Comparison of ENCODE assay signal across 16 cellular contexts in genomic region chr2:23505984-23506380, GRCh38.
A peak's percentile ranks its signal among the peaks of the same experiment; 100 is the strongest.
DNase-seq lines count a peak whose midpoint lies in the region; ATAC-seq and TF ChIP-seq lines count a peak whose summit lies in the region.
"Had no signal": no experiment of that assay in that cellular context is flagged by ENCODE, and none has a peak within 500 bp of the region (broad histone marks: within the 10 kb centered on the region; RNA-seq: fewer than 3 reads in every experiment).

No MANE protein-coding gene starts in this region.

- no peaks in the 10 kb centered on the region; the same call in 1 of the 2 replicates for H3K36me3 ChIP-seq in WERI-Rb-1
- no peaks in the 10 kb centered on the region for H3K36me3 ChIP-seq in stomach smooth muscle (ENCODE audit: control insufficient read depth in 2 of 2, insufficient read depth in 2 of 2, low read length in 2 of 2)
- H3K36me3 ChIP-seq: adrenal gland, heart left ventricle, neutrophil had no signal

- H3K27ac ChIP-seq in WERI-Rb-1: peak overlapping the region; percentile 96
- peak overlapping the region; percentile 46 for H3K27ac ChIP-seq in stomach smooth muscle (ENCODE audit: low read length)
- H3K27ac ChIP-seq: neutrophil had no signal

- H3K9me3 ChIP-seq in WERI-Rb-1 (ENCODE audit: severe bottlenecking) (no peaks in the 10 kb centered on the region), stomach smooth muscle (ENCODE audit: control insufficient read depth in 2 of 2, low read length in 2 of 2) (no peaks in the 10 kb centered on the region)
- H3K9me3 ChIP-seq: adrenal gland, heart left ventricle, neutrophil had no signal

- H3K27me3 ChIP-seq in WERI-Rb-1 (ENCODE audit: insufficient read depth, low read depth, severe bottlenecking) (no peaks in the 10 kb centered on the region), stomach smooth muscle (ENCODE audit: control insufficient read depth in 1 of 2, insufficient read depth in 2 of 2, low read length in 2 of 2) (no peaks in the 10 kb centered on the region)
- H3K27me3 ChIP-seq: adrenal gland, heart left ventricle had no signal

- peak; percentile 16 for ATAC-seq in HG03159 (IDR thresholded peaks at IDR 0.05; ENCODE audit: unreplicated experiment)

- H3K4me1 ChIP-seq in stomach smooth muscle (ENCODE audit: control insufficient read depth, insufficient read depth, low read length): peaks cover 59% of the 10 kb centered on the region

- H3K9ac ChIP-seq in stomach smooth muscle (ENCODE audit: low read length in 2 of 2): no peak overlapping the region

- H3K4me3 ChIP-seq in WERI-Rb-1 (ENCODE audit: low read depth, low read length) (no peak overlapping the region), foreskin fibroblast (ENCODE audit: low read depth in 1 of 2, low read length in 2 of 2) (no peak overlapping the region), stomach smooth muscle (ENCODE audit: low read length in 2 of 2) (no peak overlapping the region)
- H3K4me3 ChIP-seq: adrenal gland, heart left ventricle had no signal

- peak; percentile 87 for DNase-seq in WERI-Rb-1
- peak; percentile 58 to 85 for DNase-seq in foreskin fibroblast
- DNase-seq in stimulated activated CD4-positive, alpha-beta T cell treated with anti-CD3 and anti-CD28 coated beads, Interleukin-1b, Interleukin-23, amount 100 ng/mL, for 48 hours: no peak
- DNase-seq in activated CD4-positive, alpha-beta T cell treated with anti-CD3 and anti-CD28 coated beads for 4 hours: no peak
- DNase-seq in DMS79 treated with DMSO at 0.1 percent for 48 hours (lab: John Stamatoyannopoulos, UW): no peak
- no peak for DNase-seq in iPS-NIHi7 (ENCODE audit: extremely low spot score)
- DNase-seq: activated B cell treated with CpG ODN at 0.5 μM for 24 hours; adrenal gland; DND-41; kidney; NK-92 treated with Interleukin-12 subunit alpha and Interleukin-12 subunit beta, amount 100 ng/mL, for 24 hours; T-helper 2 cell had no signal

- no peak for TF ChIP-seq CTCF in WERI-Rb-1 (IDR thresholded peaks at IDR 0.05; ENCODE audit: low read depth, low read length)
- no peak for TF ChIP-seq CTCF in foreskin fibroblast (IDR thresholded peaks at IDR 0.05; ENCODE audit: low read depth, low read length)

Comparison
In these comparisons a context has a peak if more than half of its experiments do, and no peak if none do; other contexts are left out.
1. DNase-seq: peak in WERI-Rb-1 (single experiment) and foreskin fibroblast (2 of 2); none in stimulated activated CD4-positive, alpha-beta T cell treated with anti-CD3 and anti-CD28 coated beads, Interleukin-1b, Interleukin-23, amount 100 ng/mL, for 48 hours (single experiment), activated CD4-positive, alpha-beta T cell treated with anti-CD3 and anti-CD28 coated beads for 4 hours (0 of 2), DMS79 treated with DMSO at 0.1 percent for 48 hours (single experiment) and iPS-NIHi7 (single experiment).